Comparison of ENCODE assay signal across 1 cellular context in genomic region chr1:77016371-77016770, GRCh38.
TF ChIP-seq lines count a peak whose summit lies in the region.

No MANE protein-coding gene starts in this region.

TF ChIP-seq in SK-N-SH, 30 proteins besides CTCF, POLR2A, EP300 and RAD21 (continued from another document):
- no peak for TF ChIP-seq MAX (IDR thresholded peaks at IDR 0.05; ENCODE audit: low read depth)
- TF ChIP-seq POLR2AphosphoS5 (IDR thresholded peaks at IDR 0.05; ENCODE audit: low read depth, low read length): no peak
- no peak for TF ChIP-seq NFIC (IDR thresholded peaks at IDR 0.05; ENCODE audit: borderline replicate concordance)
